Comparison of ENCODE assay signal across 14 cellular contexts in genomic region chr18:57644540-57644939, GRCh38. TPM values are rescaled to one million over a fixed set of nuclear protein-coding genes. Genes with fewer than 3 reads are reported as not detected.
DNase-seq lines count a peak whose midpoint lies in the region; ATAC-seq, FAIRE-seq and TF ChIP-seq lines count a peak whose summit lies in the region.
"Had no signal": no experiment of that assay in that cellular context is flagged by ENCODE, and none has a peak within 500 bp of the region (broad histone marks: within the 10 kb centered on the region; RNA-seq: fewer than 3 reads in every experiment).

No MANE protein-coding gene starts in this region.

- intact Hi-C loops in gastrocnemius medialis (cut with DNase I; ENCODE audit: low total_unique reads): no loop called here

- peak overlapping the region in 1 of 8 donors; percentile 16 for H3K4me3 Mint-ChIP-seq in naive B cell
- H3K4me3 Mint-ChIP-seq: activated CD8-positive, alpha-beta T cell treated with anti-CD3 and anti-CD28 coated beads, Interleukin-2, amount 10 ng/mL, durations not matched to agents 7 days and 5 days; activated naive CD8-positive, alpha-beta T cell; neural progenitor cell had no signal

- H3K4me1 ChIP-seq in gastrocnemius medialis: no peaks in the 10 kb centered on the region
- H3K4me1 ChIP-seq in SJCRH30: no peaks in the 10 kb centered on the region
- H3K4me1 ChIP-seq: neural progenitor cell had no signal

- H3K27ac Mint-ChIP-seq in naive B cell: peak overlapping the region in 4 of 6 donors; percentile 75 to 94 (median 86)
- H3K27ac Mint-ChIP-seq: activated CD8-positive, alpha-beta T cell treated with anti-CD3 and anti-CD28 coated beads, Interleukin-2, amount 10 ng/mL, durations not matched to agents 7 days and 5 days; activated naive CD8-positive, alpha-beta T cell; neural progenitor cell had no signal

- ATAC-seq in naive B cell (ENCODE audit: low read depth in 2 of 2) (no peak), gastrocnemius medialis (no peak)
- ATAC-seq: activated CD8-positive, alpha-beta T cell treated with anti-CD3 and anti-CD28 coated beads, Interleukin-2, amount 10 ng/mL, durations not matched to agents 7 days and 5 days had no signal

- TF ChIP-seq CTCF in bronchial epithelial cell (IDR thresholded peaks at IDR 0.05; ENCODE audit: insufficient read depth, low read length, severe bottlenecking): peak; percentile 2
- no peak for TF ChIP-seq CTCF in gastrocnemius medialis (IDR thresholded peaks at IDR 0.05 in 4 of 5, conservative IDR thresholded peaks at IDR 0.05 in 1 of 5)

- no peaks in the 10 kb centered on the region for H3K27me3 Mint-ChIP-seq in naive B cell
- H3K27me3 Mint-ChIP-seq: activated naive CD8-positive, alpha-beta T cell had no signal

- FAIRE-seq in bronchial epithelial cell (lab: Jason Lieb, UNC): no peak
- FAIRE-seq: HTR-8/SVneo had no signal

- H3K27ac ChIP-seq in gastrocnemius medialis (no peak overlapping the region), SJCRH30 (no peak overlapping the region)
- H3K27ac ChIP-seq: neural progenitor cell, SK-N-MC had no signal

- peaks cover 10 to 24% of the 10 kb centered on the region in 2 donors for H3K36me3 Mint-ChIP-seq in naive B cell

- DNase-seq in ELR (ENCODE audit: low read depth) (peak; percentile 34), NCI-H1694 treated with DMSO at 0.1 percent for 48 hours (lab: John Stamatoyannopoulos, UW) (peak; percentile 10), bronchial epithelial cell (ENCODE audit: low read depth) (peak; percentile 23), naive B cell (no peak), gastrocnemius medialis (no peak), SJCRH30 (no peak)
- no peak for DNase-seq in activated CD8-positive, alpha-beta memory T cell treated with anti-CD3 and anti-CD28 coated beads, Interleukin-2, amount 50 U/mL, for 4 hours
- DNase-seq in effector CD4-positive, alpha-beta T cell: no peak
- DNase-seq: activated CD8-positive, alpha-beta T cell treated with anti-CD3 and anti-CD28 coated beads, Interleukin-2, amount 10 ng/mL, durations not matched to agents 7 days and 5 days; NCI-H2081 treated with DMSO at 0.1 percent for 48 hours had no signal

- H3K9me3 Mint-ChIP-seq in naive B cell: peaks cover 0 to 2% (median 0%) of the 10 kb centered on the region in 7 donors

- peaks cover 32 to 78% (median 45%) of the 10 kb centered on the region in 3 donors for H3K4me1 Mint-ChIP-seq in naive B cell
- H3K4me1 Mint-ChIP-seq: neural progenitor cell had no signal

- H3K4me3 ChIP-seq in bronchial epithelial cell (ENCODE audit: low read depth, low read length): no peak overlapping the region
- H3K4me3 ChIP-seq in gastrocnemius medialis: no peak overlapping the region
- H3K4me3 ChIP-seq in SJCRH30: no peak overlapping the region
- H3K4me3 ChIP-seq: neural progenitor cell, SK-N-MC had no signal

- peaks cover 2% of the 10 kb centered on the region for H3K36me3 ChIP-seq in bronchial epithelial cell (ENCODE audit: control insufficient read depth, insufficient read depth, low read length)
- peaks cover 0 to 7% of the 10 kb centered on the region in 2 donors for H3K36me3 ChIP-seq in gastrocnemius medialis
- H3K36me3 ChIP-seq in SJCRH30: no peaks in the 10 kb centered on the region
- H3K36me3 ChIP-seq: neural progenitor cell had no signal

- no peak for TF ChIP-seq POLR2A in gastrocnemius medialis (IDR thresholded peaks at IDR 0.05)

- in situ Hi-C loops in gastrocnemius medialis (cut with MboI; ENCODE audit: low sequenced_read_pairs in 4 of 4): loop anchor here in 3 of 4 donors (25.0 kb wide), 2 partner anchors 168 to 468 kb away; partner anchors contain the start of gene ATP8B1 (in 1 of the 3)

- H3K9me3 ChIP-seq in gastrocnemius medialis: no peaks in the 10 kb centered on the region
- H3K9me3 ChIP-seq in SJCRH30 (replicated peaks): no peaks in the 10 kb centered on the region

- H3K27me3 ChIP-seq in bronchial epithelial cell (ENCODE audit: control insufficient read depth, insufficient read depth, low read length) (no peaks in the 10 kb centered on the region), gastrocnemius medialis (no peaks in the 10 kb centered on the region), SJCRH30 (no peaks in the 10 kb centered on the region)
- H3K27me3 ChIP-seq: neural progenitor cell had no signal

RNA-seq across cellular contexts. Expression of gene NARS1, which starts 22.9 kb away (rescaled TPM):
- total RNA-seq in bronchial epithelial cell (388 and 396 TPM in 2 replicates), gastrocnemius medialis (100 to 1,000 TPM in 3 of 4 donors, 10 to 100 TPM in 1; 93.1 to 205 (median 153) TPM)
- 10 to 100 TPM; 27.1 to 54.0 (median 34.8) TPM for polyA plus RNA-seq in naive B cell (ENCODE audit: low read depth in 6 of 6)
- 83.8 and 90.8 TPM in 2 replicates for total RNA-seq in SJCRH30 (2014; rRNA removed; shearing (Covaris generic))

RNA-seq across cellular contexts. Expression of gene FECH, which starts 58.0 kb away (rescaled TPM):
- total RNA-seq in bronchial epithelial cell (19.2 and 30.2 TPM in 2 replicates), gastrocnemius medialis (10 to 100 TPM; 60.8 to 78.4 (median 70.2) TPM)
- polyA plus RNA-seq in naive B cell (ENCODE audit: low read depth in 6 of 6): 10 to 100 TPM in 3 of 6 donors, 1 to 10 TPM in 3; 8.6 to 17.0 (median 9.7) TPM
- 11.8 and 12.6 TPM in 2 replicates for total RNA-seq in SJCRH30 (2014; rRNA removed; shearing (Covaris generic))

Comparison
In these comparisons a context has a peak if more than half of its experiments do, and no peak if none do; other contexts are left out.
1. DNase-seq: peak in ELR (single experiment), NCI-H1694 treated with DMSO at 0.1 percent for 48 hours (single experiment) and bronchial epithelial cell (single experiment); none in naive B cell (single experiment), activated CD8-positive, alpha-beta memory T cell treated with anti-CD3 and anti-CD28 coated beads, Interleukin-2, amount 50 U/mL, for 4 hours (single experiment), gastrocnemius medialis (0 of 2), effector CD4-positive, alpha-beta T cell (single experiment) and SJCRH30 (0 of 2).